In the genomic region with DNA sequence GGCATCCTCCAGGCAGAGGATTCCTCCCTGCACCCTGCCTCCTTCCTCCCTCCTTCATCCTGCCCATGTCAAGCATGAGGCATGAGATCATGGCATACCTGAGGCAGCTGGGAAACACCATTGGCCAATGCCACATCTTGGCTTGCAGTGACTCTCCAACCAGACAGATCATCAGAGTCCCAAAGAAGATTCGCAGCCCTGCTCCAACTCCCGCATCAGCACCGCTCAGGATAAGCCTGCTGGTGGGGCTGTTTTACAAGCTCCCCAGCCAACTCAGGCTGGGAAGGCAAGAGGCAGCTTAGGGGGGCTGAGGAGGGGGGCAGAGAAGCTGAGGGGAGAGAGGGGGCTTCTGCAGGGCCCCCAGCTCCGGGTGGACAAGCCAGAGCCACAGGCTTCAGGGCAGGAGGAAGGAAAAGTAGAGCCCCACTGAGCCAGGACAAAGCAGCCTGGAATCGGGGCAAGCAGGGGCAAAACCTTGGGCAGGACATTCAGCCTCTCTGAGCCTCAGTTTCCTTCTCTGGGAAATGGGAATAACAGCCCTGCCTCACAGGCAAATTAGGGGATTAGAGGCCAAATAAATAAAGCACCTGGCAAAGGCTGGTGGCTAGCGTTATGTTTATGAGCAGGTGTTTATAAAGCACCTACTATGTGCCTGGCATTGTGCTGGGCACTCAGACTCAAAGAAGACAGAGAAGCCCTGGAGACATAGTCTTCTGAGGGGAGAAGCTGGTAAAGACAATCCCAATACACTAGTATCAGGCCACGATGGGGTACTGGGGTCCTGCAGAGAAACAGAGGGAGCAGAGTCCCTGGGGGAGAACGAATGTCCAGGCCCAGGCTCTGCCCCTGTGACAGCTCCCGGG, we compare ENCODE assay signal across 2 cellular contexts.
TF ChIP-seq lines count a peak whose summit lies in the region.

No MANE protein-coding gene starts in this region.

TF ChIP-seq in SK-N-SH, 30 proteins besides CTCF, POLR2A, EP300 and RAD21 (continued from another document):
- TF ChIP-seq, protein P1, sequence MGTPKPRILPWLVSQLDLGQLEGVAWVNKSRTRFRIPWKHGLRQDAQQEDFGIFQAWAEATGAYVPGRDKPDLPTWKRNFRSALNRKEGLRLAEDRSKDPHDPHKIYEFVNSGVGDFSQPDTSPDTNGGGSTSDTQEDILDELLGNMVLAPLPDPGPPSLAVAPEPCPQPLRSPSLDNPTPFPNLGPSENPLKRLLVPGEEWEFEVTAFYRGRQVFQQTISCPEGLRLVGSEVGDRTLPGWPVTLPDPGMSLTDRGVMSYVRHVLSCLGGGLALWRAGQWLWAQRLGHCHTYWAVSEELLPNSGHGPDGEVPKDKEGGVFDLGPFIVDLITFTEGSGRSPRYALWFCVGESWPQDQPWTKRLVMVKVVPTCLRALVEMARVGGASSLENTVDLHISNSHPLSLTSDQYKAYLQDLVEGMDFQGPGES (IDR thresholded peaks at IDR 0.05; ENCODE audit: low read depth, low read length), result no peak
- no peak for TF ChIP-seq FOSL2 (IDR thresholded peaks at IDR 0.05; ENCODE audit: borderline replicate concordance, low read depth)
- TF ChIP-seq NFIC (IDR thresholded peaks at IDR 0.05; ENCODE audit: borderline replicate concordance), result no peak
- no peak for TF ChIP-seq RFX5 (IDR thresholded peaks at IDR 0.05; ENCODE audit: low read length)
- no peak for TF ChIP-seq FOXJ3 (CRISPR knock-in tag; IDR thresholded peaks at IDR 0.05)
- TF ChIP-seq TEAD4 (IDR thresholded peaks at IDR 0.05; ENCODE audit: borderline replicate concordance, insufficient read depth), result no peak
- TF ChIP-seq NRF1 (IDR thresholded peaks at IDR 0.05; ENCODE audit: low read depth, low read length), result no peak
- no peak for TF ChIP-seq JUND (IDR thresholded peaks at IDR 0.05)

TF ChIP-seq in SK-N-SH treated with all-trans-retinoic acid at 6 μM for 48 hours, 23 proteins besides CTCF, POLR2A, EP300 and RAD21:
- TF ChIP-seq, protein P2, sequence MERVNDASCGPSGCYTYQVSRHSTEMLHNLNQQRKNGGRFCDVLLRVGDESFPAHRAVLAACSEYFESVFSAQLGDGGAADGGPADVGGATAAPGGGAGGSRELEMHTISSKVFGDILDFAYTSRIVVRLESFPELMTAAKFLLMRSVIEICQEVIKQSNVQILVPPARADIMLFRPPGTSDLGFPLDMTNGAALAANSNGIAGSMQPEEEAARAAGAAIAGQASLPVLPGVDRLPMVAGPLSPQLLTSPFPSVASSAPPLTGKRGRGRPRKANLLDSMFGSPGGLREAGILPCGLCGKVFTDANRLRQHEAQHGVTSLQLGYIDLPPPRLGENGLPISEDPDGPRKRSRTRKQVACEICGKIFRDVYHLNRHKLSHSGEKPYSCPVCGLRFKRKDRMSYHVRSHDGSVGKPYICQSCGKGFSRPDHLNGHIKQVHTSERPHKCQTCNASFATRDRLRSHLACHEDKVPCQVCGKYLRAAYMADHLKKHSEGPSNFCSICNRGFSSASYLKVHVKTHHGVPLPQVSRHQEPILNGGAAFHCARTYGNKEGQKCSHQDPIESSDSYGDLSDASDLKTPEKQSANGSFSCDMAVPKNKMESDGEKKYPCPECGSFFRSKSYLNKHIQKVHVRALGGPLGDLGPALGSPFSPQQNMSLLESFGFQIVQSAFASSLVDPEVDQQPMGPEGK (CRISPR knock-in tag; IDR thresholded peaks at IDR 0.05; ENCODE audit: borderline replicate concordance), result no peak
- TF ChIP-seq, protein P3, sequence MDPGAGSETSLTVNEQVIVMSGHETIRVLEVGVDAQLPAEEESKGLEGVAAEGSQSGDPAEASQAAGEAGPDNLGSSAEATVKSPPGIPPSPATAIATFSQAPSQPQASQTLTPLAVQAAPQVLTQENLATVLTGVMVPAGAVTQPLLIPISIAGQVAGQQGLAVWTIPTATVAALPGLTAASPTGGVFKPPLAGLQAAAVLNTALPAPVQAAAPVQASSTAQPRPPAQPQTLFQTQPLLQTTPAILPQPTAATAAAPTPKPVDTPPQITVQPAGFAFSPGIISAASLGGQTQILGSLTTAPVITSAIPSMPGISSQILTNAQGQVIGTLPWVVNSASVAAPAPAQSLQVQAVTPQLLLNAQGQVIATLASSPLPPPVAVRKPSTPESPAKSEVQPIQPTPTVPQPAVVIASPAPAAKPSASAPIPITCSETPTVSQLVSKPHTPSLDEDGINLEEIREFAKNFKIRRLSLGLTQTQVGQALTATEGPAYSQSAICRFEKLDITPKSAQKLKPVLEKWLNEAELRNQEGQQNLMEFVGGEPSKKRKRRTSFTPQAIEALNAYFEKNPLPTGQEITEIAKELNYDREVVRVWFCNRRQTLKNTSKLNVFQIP (CRISPR knock-in tag; IDR thresholded peaks at IDR 0.05; ENCODE audit: borderline replicate concordance, low read depth), result no peak
- no peak for TF ChIP-seq CSDC2 (CRISPR knock-in tag; IDR thresholded peaks at IDR 0.05)
- TF ChIP-seq BACH2 (CRISPR knock-in tag; IDR thresholded peaks at IDR 0.05; ENCODE audit: borderline replicate concordance), result no peak
